Comparison of ENCODE assay signal across 8 cellular contexts in the genomic region with DNA sequence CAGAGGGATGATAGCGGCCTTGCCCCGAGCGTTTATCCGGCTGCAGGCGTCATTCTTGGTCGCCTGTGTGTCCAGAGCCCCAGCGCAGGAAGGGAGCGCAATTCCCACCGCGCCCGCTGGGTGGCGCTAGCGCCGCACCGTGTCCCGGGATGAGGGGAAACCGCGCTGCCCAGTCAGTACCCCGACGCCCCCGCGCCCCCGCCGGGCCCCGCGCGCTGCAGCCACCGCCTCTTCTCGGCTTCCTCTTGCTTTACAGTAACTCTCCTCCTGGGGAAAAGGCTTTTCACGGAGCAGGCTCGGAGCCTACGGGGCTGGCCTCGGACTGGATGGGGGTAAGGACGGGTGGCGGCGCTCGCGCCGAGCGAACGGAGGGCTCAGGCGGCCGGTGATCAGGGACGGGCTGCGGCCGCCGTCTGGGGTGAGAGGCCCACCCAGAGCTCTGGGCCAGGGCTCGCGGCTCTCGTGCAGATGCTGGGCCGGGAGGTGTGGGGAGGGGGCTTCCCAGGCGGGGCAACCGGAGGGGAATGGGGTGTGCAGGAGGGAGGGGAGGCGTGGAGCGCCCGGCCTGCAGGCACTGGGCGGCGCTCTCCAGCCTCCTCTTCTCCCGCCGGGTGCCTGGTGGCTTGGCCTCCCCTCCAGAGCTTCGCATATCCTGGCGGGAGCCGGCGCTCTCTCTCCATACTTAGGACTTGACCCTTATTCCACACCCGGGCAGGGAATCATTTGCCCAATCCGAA. TPM values are rescaled to one million over a fixed set of nuclear protein-coding genes. Genes with fewer than 3 reads are reported as not detected.
DNase-seq lines count a peak whose midpoint lies in the region; ATAC-seq and TF ChIP-seq lines count a peak whose summit lies in the region.

No MANE protein-coding gene starts in this region.

- BruUV-seq in IMR-90 (replicated peaks; lab: Mats Ljungman, UMichigan): no TSS peak

- peaks cover 40% of the 10 kb centered on the region for H3K4me1 ChIP-seq in IMR-90 (ENCODE audit: control insufficient read depth, insufficient read depth, low read length)
- H3K4me1 ChIP-seq in stomach: peaks cover 12 to 41% (median 33%) of the 10 kb centered on the region in 4 donors

- intact Hi-C loops in IMR-90 (cut with micrococcal nuclease): loop anchor here (1.0 to 10.0 kb wide), 11 partner anchors 66 to 652 kb away; no protein-coding TSS in a partner anchor
- intact Hi-C loops in stomach (cut with DNase I; ENCODE audit: low total_unique reads): loop anchor here (5.0 kb wide), 1 partner anchor 210 kb away; no protein-coding TSS in a partner anchor

- peak overlapping the region; percentile 88 for H3K9ac ChIP-seq in IMR-90 (ENCODE audit: low read depth, low read length)
- peak overlapping the region; percentile 77 for H3K9ac ChIP-seq in neural cell (ENCODE audit: low read length)

- peak overlapping the region; percentile 90 for H4K5ac ChIP-seq in IMR-90 (ENCODE audit: low read depth, low read length)

- no peaks in the 10 kb centered on the region for H3K79me2 ChIP-seq in neural cell (replicated peaks; ENCODE audit: insufficient read depth, low read length)

- peak overlapping the region; percentile 94 for H3K14ac ChIP-seq in IMR-90 (replicated peaks; ENCODE audit: low read depth, low read length)

- POLR2A ChIA-PET in IMR-90 (lab: Charles Lee; ENCODE audit: unreplicated experiment): interaction anchor here (0.5 to 1.4 kb wide), 3 partner anchors 155 to 809 kb away, joined by 3 to 7 read pairs (median 3); no protein-coding TSS in a partner anchor

- H3K9me2 ChIP-seq in neural cell (ENCODE audit: insufficient read depth, low read length): no peaks in the 10 kb centered on the region

- peak; percentile 29 for TF ChIP-seq EP300 in neural cell (conservative IDR thresholded peaks at IDR 0.05; ENCODE audit: poor library complexity, severe bottlenecking)
- TF ChIP-seq EP300 in stomach (IDR thresholded peaks at IDR 0.05): no peak

- peak overlapping the region; percentile 95 for H2BK120ac ChIP-seq in IMR-90 (ENCODE audit: low read depth, low read length)

- H3K56ac ChIP-seq in IMR-90 (ENCODE audit: extremely low read depth, insufficient read depth, low read length): peak overlapping the region; percentile 92

- 0% methylated on average over 12 of the region's 66 CpGs; no CpG with 5 or more reads in 1 of the 2 experiments for WGBS in IMR-90 (ENCODE audit: extremely low coverage in 2 of 2, insufficient read length in 1 of 2), 2 experiments
- WGBS in stomach, 5 donors: 0 to 3% (median 1%) methylated on average over 6 to 66 of the region's 66 CpGs

- TF ChIP-seq CTCF in IMR-90 (conservative IDR thresholded peaks at IDR 0.05; ENCODE audit: low read depth, low read length) (peak; percentile 88), fibroblast of villous mesenchyme (IDR thresholded peaks at IDR 0.05; ENCODE audit: insufficient read depth, low read depth, low read length) (peak; percentile 84), neural cell (IDR thresholded peaks at IDR 0.05; ENCODE audit: poor library complexity, severe bottlenecking) (peak; percentile 95), stomach (IDR thresholded peaks at IDR 0.05) (peak in 6 of 7 experiments; percentile 52 to 100 (median 100))

- H2BK20ac ChIP-seq in IMR-90 (ENCODE audit: low read depth, low read length): peak overlapping the region; percentile 71

- peak overlapping the region; percentile 94 for H3K4me2 ChIP-seq in IMR-90 (ENCODE audit: low read depth, low read length)
- peak overlapping the region; percentile 55 for H3K4me2 ChIP-seq in neural cell (ENCODE audit: low read length)

- in situ Hi-C loops in IMR-90 (cut with MboI; ENCODE audit: low sequenced_read_pairs): loop anchor here (10.0 kb wide), 2 partner anchors 192 to 222 kb away; no protein-coding TSS in a partner anchor

- peaks cover 20 to 45% of the 10 kb centered on the region in 2 experiments for H3K79me1 ChIP-seq in IMR-90 (ENCODE audit: low read depth in 1 of 2, low read length in 2 of 2)

- H2BK5ac ChIP-seq in IMR-90 (ENCODE audit: low read depth, low read length, poor library complexity, severe bottlenecking): peak overlapping the region; percentile 90

- peak overlapping the region; percentile 93 for H4K91ac ChIP-seq in IMR-90 (ENCODE audit: insufficient read depth, low read depth, low read length)

- H2AK5ac ChIP-seq in IMR-90 (ENCODE audit: low read depth, low read length): 0 out of 2 replicates have a peak overlapping the region, but pooled peaks have one; percentile 71

- DNase-seq in DMS53 treated with DMSO at 0.1 percent for 48 hours (lab: John Stamatoyannopoulos, UW; ENCODE audit: unreplicated experiment) (peak; percentile 65), IMR-90 (peak; percentile 89), RPMI7951 (ENCODE audit: low read depth) (peak; percentile 75), fibroblast of villous mesenchyme (ENCODE audit: low read depth) (peak; percentile 86), stomach (peak; percentile 92)
- peak; percentile 94 for DNase-seq in activated effector memory CD4-positive, alpha-beta T cell treated with anti-CD3 and anti-CD28 coated beads, Interleukin-2, amount 50 U/mL, for 16 hours

- H2AFZ ChIP-seq in IMR-90 (replicated peaks; ENCODE audit: low read length, poor library complexity) (peak overlapping the region; percentile 92), neural cell (ENCODE audit: low read depth, low read length) (peak overlapping the region; percentile 87)

- H4K20me1 ChIP-seq in IMR-90 (ENCODE audit: insufficient read depth, low read length) (no peaks in the 10 kb centered on the region), neural cell (ENCODE audit: insufficient read depth) (no peaks in the 10 kb centered on the region)

- peaks cover 33% of the 10 kb centered on the region for H3K9me1 ChIP-seq in IMR-90 (ENCODE audit: insufficient read depth, low read length)

- H3K36me3 ChIP-seq in IMR-90 (ENCODE audit: control insufficient read depth, insufficient read depth, low read length): peaks cover 8% of the 10 kb centered on the region; the same call in 1 of the 2 replicates
- no peaks in the 10 kb centered on the region for H3K36me3 ChIP-seq in neural cell (ENCODE audit: insufficient read depth, low read length)
- peaks cover 0 to 6% (median 5%) of the 10 kb centered on the region in 4 donors for H3K36me3 ChIP-seq in stomach

- H3K27ac ChIP-seq in IMR-90 (ENCODE audit: insufficient read depth, low read length): peak overlapping the region; percentile 93
- H3K27ac ChIP-seq in neural cell (ENCODE audit: low read length): peak overlapping the region; percentile 70
- H3K27ac ChIP-seq in stomach: peak overlapping the region; percentile 58 to 88 (median 87)

- TF ChIP-seq POLR2A in IMR-90 (IDR thresholded peaks at IDR 0.05; ENCODE audit: low read depth, low read length): peak; percentile 21; the same call in 1 of the 2 replicates
- no peak for TF ChIP-seq POLR2A in stomach (IDR thresholded peaks at IDR 0.05)

- ATAC-seq in GM21576 (IDR thresholded peaks at IDR 0.05; ENCODE audit: unreplicated experiment) (peak; percentile 74), IMR-90 (ENCODE audit: low read depth) (peak; percentile 77)

- H3K27me3 ChIP-seq in IMR-90 (ENCODE audit: control insufficient read depth, insufficient read depth, low read length) (no peaks in the 10 kb centered on the region), neural cell (ENCODE audit: insufficient read depth, low read depth, low read length) (no peaks in the 10 kb centered on the region), stomach (no peaks in the 10 kb centered on the region)

- H3K9me3 ChIP-seq in IMR-90 (ENCODE audit: control insufficient read depth, insufficient read depth, low read length) (no peaks in the 10 kb centered on the region), neural cell (ENCODE audit: low read length) (no peaks in the 10 kb centered on the region), stomach (no peaks in the 10 kb centered on the region)

- H3K18ac ChIP-seq in IMR-90 (ENCODE audit: low read depth, low read length): peak overlapping the region; percentile 85

- H3K23ac ChIP-seq in IMR-90 (ENCODE audit: low read depth, low read length): peak overlapping the region; percentile 91

- H3K4me3 ChIP-seq in IMR-90 (ENCODE audit: insufficient read depth, low read depth, low read length): peak overlapping the region; percentile 64
- peak overlapping the region; percentile 67 for H3K4me3 ChIP-seq in fibroblast of villous mesenchyme (ENCODE audit: low read depth, low read length)
- H3K4me3 ChIP-seq in neural cell (ENCODE audit: low read length): peak overlapping the region; percentile 79
- peak overlapping the region; percentile 65 to 88 (median 80) for H3K4me3 ChIP-seq in stomach

- peak overlapping the region; percentile 64 to 86 for H4K8ac ChIP-seq in IMR-90 (ENCODE audit: low read depth in 2 of 2, low read length in 2 of 2)

- H2BK15ac ChIP-seq in IMR-90 (ENCODE audit: low read depth, low read length): peak overlapping the region; percentile 90; the same call in 2 of the 3 replicates

- peak overlapping the region; percentile 92 for H3K4ac ChIP-seq in IMR-90 (ENCODE audit: low read depth, low read length)

- H2AK9ac ChIP-seq in IMR-90 (replicated peaks; ENCODE audit: low read depth, low read length, poor library complexity): peak overlapping the region; percentile 94

- dilution Hi-C loops in IMR-90 (cut with HindIII; ENCODE audit: low sequenced_read_pairs, unreplicated experiment): no loop called here

- H3F3A ChIP-seq in neural cell (ENCODE audit: insufficient read depth, low read length, poor library complexity, severe bottlenecking): no peaks in the 10 kb centered on the region

- CTCF ChIA-PET in IMR-90 (lab: Yijun Ruan, JAX): interaction anchor here (0.6 to 2.4 kb wide), 19 partner anchors 30 to 481 kb away, joined by 3 to 16 read pairs (median 3); no protein-coding TSS in a partner anchor

- TF ChIP-seq RAD21 in IMR-90 (IDR thresholded peaks at IDR 0.05; ENCODE audit: low read length) (peak; percentile 82), neural cell (conservative IDR thresholded peaks at IDR 0.05) (peak; percentile 92)

RNA-seq across cellular contexts. Expression of gene TEX35, which starts 29.8 kb away (rescaled TPM):
- total RNA-seq in IMR-90 (2012; rRNA removed) (not detected in 2 replicates), fibroblast of villous mesenchyme (under 0.01 TPM in 1 of 2 replicates, not detected in the other), stomach (not detected)
- polyA plus RNA-seq in IMR-90 (2012; rRNA removed) (0.05 TPM in 1 of 2 replicates, not detected in the other), neural cell (not detected in 2 replicates), stomach (under 1 TPM in 1 of 3 donors, not detected in 2; 0.76 TPM)
- polyA plus RNA-seq in IMR-90 (2012; cell fraction: cytosol; rRNA removed): 0.04 TPM in 1 of 2 replicates, not detected in the other
- 0.11 and 0.16 TPM in 2 replicates for polyA plus RNA-seq in IMR-90 (2012; cell fraction: nucleus; rRNA removed; ENCODE audit: low replicate concordance)
- not detected in 2 replicates for total RNA-seq in RPMI7951 (2014; rRNA removed; shearing (Covaris generic))
- polyA minus RNA-seq in neural cell: not detected in 2 replicates

RNA-seq across cellular contexts. Expression of gene CLEC20A, which starts 46.0 kb away (rescaled TPM):
- not detected in 2 replicates for total RNA-seq in IMR-90 (2012; rRNA removed)
- polyA plus RNA-seq in IMR-90 (2012; rRNA removed): not detected in 2 replicates
- not detected in 2 replicates for polyA plus RNA-seq in IMR-90 (2012; cell fraction: cytosol; rRNA removed)
- polyA plus RNA-seq in IMR-90 (2012; cell fraction: nucleus; rRNA removed; ENCODE audit: low replicate concordance): not detected in 2 replicates
- total RNA-seq in RPMI7951 (2014; rRNA removed; shearing (Covaris generic)): not detected in 2 replicates
- total RNA-seq in fibroblast of villous mesenchyme: not detected in 2 replicates
- polyA plus RNA-seq in neural cell: 0.78 TPM in 1 of 2 replicates, not detected in the other
- not detected in 2 replicates for polyA minus RNA-seq in neural cell
- total RNA-seq in stomach: not detected
- under 1 TPM in 1 of 3 donors, not detected in 2; 0.31 TPM for polyA plus RNA-seq in stomach

Comparison
In these comparisons a context has a peak if more than half of its experiments do, and no peak if none do; other contexts are left out.
1. Peak in every context shown above with its lines: DNase-seq, ATAC-seq, H3K4me3 ChIP-seq and H3K27ac ChIP-seq.